1 cellular context compared by ENCODE assay signal in the genomic region with DNA sequence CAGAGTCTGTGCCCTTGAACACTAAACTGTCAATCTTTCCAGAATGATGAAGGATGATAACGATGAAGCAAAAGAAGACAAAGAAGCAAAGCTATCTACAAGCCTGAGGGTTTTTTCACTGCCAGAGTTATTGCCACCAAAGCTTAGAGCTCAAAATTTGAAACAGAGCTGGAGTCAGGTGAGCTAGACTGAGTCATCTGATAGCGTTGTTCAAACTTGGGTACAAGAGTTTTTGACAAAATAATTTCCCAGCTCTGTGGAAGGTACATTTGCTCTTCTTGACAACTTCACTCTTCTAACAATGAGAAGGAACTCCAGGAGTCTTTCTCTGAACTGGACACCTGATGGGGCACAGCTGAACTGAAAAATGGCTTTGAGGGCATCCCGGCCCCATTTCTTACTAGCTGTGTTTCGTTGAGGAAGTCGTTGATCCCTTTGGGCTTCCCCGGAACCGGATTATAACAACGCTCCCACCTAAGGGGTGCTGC.
TF ChIP-seq lines count a peak whose summit lies in the region.

No MANE protein-coding gene starts in this region.

TF ChIP-seq in K562, 482 proteins besides CTCF, POLR2A, EP300 and RAD21 (continued from another document):
- 0 out of 2 replicates have a peak, but pooled peaks have one; percentile 14 for TF ChIP-seq ZBTB40 (IDR thresholded peaks at IDR 0.05)
- TF ChIP-seq ZBTB40 (CRISPR knock-in tag; IDR thresholded peaks at IDR 0.05) = no peak
- TF ChIP-seq HMBOX1 (IDR thresholded peaks at IDR 0.05) = 0 out of 2 replicates have a peak, but pooled peaks have one; percentile 26
- TF ChIP-seq, protein P1, sequence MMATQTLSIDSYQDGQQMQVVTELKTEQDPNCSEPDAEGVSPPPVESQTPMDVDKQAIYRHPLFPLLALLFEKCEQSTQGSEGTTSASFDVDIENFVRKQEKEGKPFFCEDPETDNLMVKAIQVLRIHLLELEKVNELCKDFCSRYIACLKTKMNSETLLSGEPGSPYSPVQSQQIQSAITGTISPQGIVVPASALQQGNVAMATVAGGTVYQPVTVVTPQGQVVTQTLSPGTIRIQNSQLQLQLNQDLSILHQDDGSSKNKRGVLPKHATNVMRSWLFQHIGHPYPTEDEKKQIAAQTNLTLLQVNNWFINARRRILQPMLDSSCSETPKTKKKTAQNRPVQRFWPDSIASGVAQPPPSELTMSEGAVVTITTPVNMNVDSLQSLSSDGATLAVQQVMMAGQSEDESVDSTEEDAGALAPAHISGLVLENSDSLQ (IDR thresholded peaks at IDR 0.05) = peak; percentile 44; the same call in 1 of the 2 replicates
- peak; percentile 5 for TF ChIP-seq MEIS2 (IDR thresholded peaks at IDR 0.05; ENCODE audit: partially characterized antibody)
